Comparison of ENCODE assay signal across 30 cellular contexts in genomic region chr18:11891737-11892136, GRCh38.
"Had no signal": no experiment of that assay in that cellular context is flagged by ENCODE, and none has a peak within 500 bp of the region (broad histone marks: within the 10 kb centered on the region; RNA-seq: fewer than 3 reads in every experiment).

No MANE protein-coding gene starts in this region.

- H3K4me1 ChIP-seq: esophagus muscularis mucosa, foreskin keratinocyte, gastrocnemius medialis had no signal

- H3K4me3 ChIP-seq: esophagus muscularis mucosa, gastrocnemius medialis had no signal

- H3K9me3 ChIP-seq: esophagus muscularis mucosa, gastrocnemius medialis had no signal

- H3K27ac ChIP-seq: brain microvascular endothelial cell, esophagus muscularis mucosa, foreskin keratinocyte, gastrocnemius medialis had no signal

- DNase-seq: activated CD4-positive, alpha-beta T cell treated with anti-CD3 and anti-CD28 coated beads for 4 hours; activated CD4-positive, alpha-beta T cell treated with anti-CD3 and anti-CD28 coated beads, Interleukin-2, amount 50 U/mL, for 1 hour; activated CD4-positive, alpha-beta T cell treated with anti-CD3 and anti-CD28 coated beads, Interleukin-2, amount 50 U/mL, for 48 hours; activated CD4-positive, CD25-positive, alpha-beta regulatory T cell; activated CD4-positive, CD25-positive, alpha-beta regulatory T cell treated with anti-CD3 and anti-CD28 coated beads, Interleukin-2, amount 50 U/mL, for 72 hours; activated CD8-positive, alpha-beta memory T cell treated with anti-CD3 and anti-CD28 coated beads for 24 hours; activated CD8-positive, alpha-beta T cell treated with anti-CD3 and anti-CD28 coated beads for 36 hours; activated effector memory CD4-positive, alpha-beta T cell treated with anti-CD3 and anti-CD28 coated beads, Interleukin-2, amount 50 U/mL, for 16 hours; activated naive CD4-positive, alpha-beta T cell treated with anti-CD3 and anti-CD28 coated beads for 36 hours; activated T-cell treated with anti-CD3 and anti-CD28 coated beads, Interleukin-2, amount 50 U/mL, for 1 hour; activated T-cell treated with anti-CD3 and anti-CD28 coated beads, Interleukin-2, amount 50 U/mL, for 48 hours; amniotic stem cell; anterior cingulate cortex; brain microvascular endothelial cell; caudate nucleus; cortex of kidney; dermis blood vessel endothelial cell; effector CD4-positive, alpha-beta T cell; effector memory CD8-positive, alpha-beta T cell; erythroblast; foreskin keratinocyte; gastrocnemius medialis; glutamatergic neuron; T-helper 1 cell; T-helper 17 cell had no signal

- H3K9me3 Mint-ChIP-seq: activated CD8-positive, alpha-beta T cell treated with anti-CD3 and anti-CD28 coated beads for 36 hours; activated naive CD4-positive, alpha-beta T cell treated with anti-CD3 and anti-CD28 coated beads for 36 hours; activated T-helper 1 cell treated with anti-CD3 and anti-CD28 coated beads, Interleukin-12 subunit alpha, Interleukin-12 subunit beta, Interleukin-2, Interleukin-4 antibody, amounts not matched to agents 30 ng/mL and 10 ng/mL and 1 ng/mL, durations not matched to agents 14 hours and 24 hours and 36 hours; activated T-helper 2 cell treated with anti-CD3 and anti-CD28 coated beads, Interferon-gamma antibody, Interleukin-2, Interleukin-4, amounts not matched to agents 10 μg/mL and 5 μg/mL and 100 μg/mL, durations not matched to agents 14 hours and 24 hours and 36 hours; effector memory CD8-positive, alpha-beta T cell; T-helper 2 cell treated with Interferon-gamma antibody and Interleukin-4, amounts not matched to agents 5 μg/mL and 100 μg/mL, for 36 hours had no signal

- H3K4me3 Mint-ChIP-seq: activated CD8-positive, alpha-beta T cell treated with anti-CD3 and anti-CD28 coated beads for 36 hours; activated naive CD4-positive, alpha-beta T cell treated with anti-CD3 and anti-CD28 coated beads for 36 hours; activated naive CD8-positive, alpha-beta T cell; activated T-helper 1 cell treated with anti-CD3 and anti-CD28 coated beads, Interleukin-12 subunit alpha, Interleukin-12 subunit beta, Interleukin-2, Interleukin-4 antibody, amounts not matched to agents 30 ng/mL and 10 ng/mL and 1 ng/mL, durations not matched to agents 14 hours and 24 hours and 36 hours; effector memory CD8-positive, alpha-beta T cell; T-helper 17 cell; T-helper 2 cell treated with Interferon-gamma antibody and Interleukin-4, amounts not matched to agents 5 μg/mL and 100 μg/mL, for 36 hours had no signal

- ATAC-seq: activated CD8-positive, alpha-beta T cell treated with anti-CD3 and anti-CD28 coated beads for 36 hours; effector memory CD8-positive, alpha-beta T cell; foreskin keratinocyte; gastrocnemius medialis; T-helper 17 cell had no signal

- H3K27me3 Mint-ChIP-seq: activated CD8-positive, alpha-beta T cell treated with anti-CD3 and anti-CD28 coated beads for 36 hours; activated naive CD8-positive, alpha-beta T cell; effector memory CD8-positive, alpha-beta T cell; T-helper 17 cell had no signal

- H3K27me3 ChIP-seq: brain microvascular endothelial cell, esophagus muscularis mucosa, foreskin keratinocyte, gastrocnemius medialis had no signal

- H3K27ac Mint-ChIP-seq: activated CD8-positive, alpha-beta T cell treated with anti-CD3 and anti-CD28 coated beads for 36 hours; activated naive CD4-positive, alpha-beta T cell treated with anti-CD3 and anti-CD28 coated beads for 36 hours; activated naive CD8-positive, alpha-beta T cell; activated T-helper 1 cell treated with anti-CD3 and anti-CD28 coated beads, Interleukin-12 subunit alpha, Interleukin-12 subunit beta, Interleukin-2, Interleukin-4 antibody, amounts not matched to agents 30 ng/mL and 10 ng/mL and 1 ng/mL, durations not matched to agents 14 hours and 24 hours and 36 hours; activated T-helper 2 cell treated with anti-CD3 and anti-CD28 coated beads, Interferon-gamma antibody, Interleukin-2, Interleukin-4, amounts not matched to agents 10 μg/mL and 5 μg/mL and 100 μg/mL, durations not matched to agents 14 hours and 24 hours and 36 hours; effector memory CD8-positive, alpha-beta T cell; T-helper 17 cell; T-helper 2 cell treated with Interferon-gamma antibody and Interleukin-4, amounts not matched to agents 5 μg/mL and 100 μg/mL, for 36 hours had no signal
